Comparison of ENCODE assay signal across 14 cellular contexts in genomic region chr1:2452583-2453315, GRCh38. TPM values are rescaled to one million over a fixed set of nuclear protein-coding genes. Genes with fewer than 3 reads are reported as not detected.
DNase-seq lines count a peak whose midpoint lies in the region; ATAC-seq, FAIRE-seq and TF ChIP-seq lines count a peak whose summit lies in the region.
"Had no signal": no experiment of that assay in that cellular context is flagged by ENCODE, and none has a peak within 500 bp of the region (broad histone marks: within the 10 kb centered on the region; RNA-seq: fewer than 3 reads in every experiment).

No MANE protein-coding gene starts in this region.

- TF ChIP-seq CTCF in RWPE1 (conservative IDR thresholded peaks at IDR 0.05; ENCODE audit: low read depth) (no peak), vagina (IDR thresholded peaks at IDR 0.05) (no peak)

- no peaks in the 10 kb centered on the region for H3K27me3 ChIP-seq in vagina

- TF ChIP-seq POLR2A in vagina (IDR thresholded peaks at IDR 0.05) = no peak

- intact Hi-C loops in vagina (cut with DNase I) = no loop called here
- intact Hi-C loops in Right ventricle myocardium inferior (cut with DNase I) = no loop called here

- H3K4me3 ChIP-seq in vagina = no peak overlapping the region

- no peaks in the 10 kb centered on the region for H3K4me1 ChIP-seq in vagina

- DNase-seq in EL (peak; percentile 8), RWPE1 (ENCODE audit: low spot score) (no peak), globus pallidus (ENCODE audit: low spot score) (peak; percentile 94), putamen (ENCODE audit: low spot score) (peak; percentile 85), vagina (ENCODE audit: extremely low spot score in 2 of 2) (no peak), GM19239 (ENCODE audit: insufficient read length, low spot score) (no peak), SHP77 treated with DMSO at 0.1 percent for 48 hours (lab: John Stamatoyannopoulos, UW) (no peak), Right ventricle myocardium inferior (ENCODE audit: missing footprints) (no peak)
- DNase-seq: activated CD4-positive, alpha-beta memory T cell treated with anti-CD3 and anti-CD28 coated beads, Interleukin-2, amount 10 ng/mL, durations not matched to agents 7 days and 5 days; activated effector memory CD4-positive, alpha-beta T cell treated with Interleukin-2 at 50 U/mL for 16 hours; central memory CD4-positive, alpha-beta T cell; NCI-H2029 treated with DMSO at 0.1 percent for 48 hours; stimulated activated naive CD4-positive, alpha-beta T cell treated with Interleukin-2 at 50 U/mL for 16 hours; T-helper 9 cell had no signal

- no peak for ATAC-seq in Right ventricle myocardium inferior

- H3K27ac ChIP-seq in RWPE1 (peak overlapping the region; percentile 98), vagina (no peak overlapping the region)

- POLR2A ChIA-PET in RWPE1 (lab: Yijun Ruan, JAX; ENCODE audit: low non-redundant PET) = interaction anchor here (0.7 kb wide), 2 partner anchors 36 kb away, joined by 3 read pairs; no protein-coding TSS in a partner anchor

- CTCF ChIA-PET in RWPE1 (lab: Yijun Ruan, JAX) = interaction anchor here (0.6 to 0.9 kb wide), 2 partner anchors 9 to 1033 kb away, joined by 3 to 5 read pairs; no protein-coding TSS in a partner anchor

- no peaks in the 10 kb centered on the region for H3K36me3 ChIP-seq in vagina

- H3K9me3 ChIP-seq in vagina = no peaks in the 10 kb centered on the region

- no peak for FAIRE-seq in GM19239 (lab: Jason Lieb, UNC)

RNA-seq across cellular contexts. Expression of gene PLCH2, which starts 23.3 kb away (rescaled TPM):
- total RNA-seq in vagina = 30.7 TPM
- 0.46 TPM for total RNA-seq in Right ventricle myocardium inferior

RNA-seq across cellular contexts. Expression of gene PEX10, which starts 40.4 kb away (rescaled TPM):
- 15.2 TPM for total RNA-seq in vagina
- 14.5 TPM for total RNA-seq in Right ventricle myocardium inferior

Comparison
In these comparisons a context has a peak if more than half of its experiments do, and no peak if none do; other contexts are left out.
1. DNase-seq: peak in EL (single experiment), globus pallidus (single experiment) and putamen (single experiment); none in RWPE1 (single experiment), vagina (0 of 2), GM19239 (single experiment), SHP77 treated with DMSO at 0.1 percent for 48 hours (single experiment) and Right ventricle myocardium inferior (single experiment).
2. RNA of gene PLCH2, which starts 23.3 kb away (total RNA-seq): 30.7 TPM in vagina (single experiment); 0.46 TPM in Right ventricle myocardium inferior (single experiment); every median in the first group is over 10 times any median in the second.